13 cellular contexts compared by ENCODE assay signal in the genomic region with DNA sequence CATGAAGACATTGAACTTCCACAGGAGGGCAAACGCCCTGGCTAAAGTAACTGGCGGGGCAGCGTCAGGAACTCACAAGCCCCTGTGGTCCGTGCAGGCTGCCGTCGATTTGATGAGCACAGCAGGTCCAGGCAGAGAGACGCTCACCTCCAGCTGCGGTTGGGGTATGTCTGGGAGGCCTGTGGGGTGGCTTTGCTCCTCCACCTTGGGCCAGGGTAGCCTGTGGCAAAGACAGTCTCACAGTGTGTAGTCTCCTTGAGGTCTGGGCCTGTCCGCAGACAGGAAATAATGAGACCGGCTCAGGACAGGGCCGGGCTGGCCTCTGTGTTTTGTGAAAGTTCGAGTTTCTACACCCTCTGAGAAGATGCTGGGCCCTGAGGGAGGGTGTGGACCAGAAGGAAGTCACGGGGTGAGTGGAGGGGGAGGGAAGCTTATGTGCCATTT.
DNase-seq lines count a peak whose midpoint lies in the region; ATAC-seq and TF ChIP-seq lines count a peak whose summit lies in the region.
"Had no signal": no experiment of that assay in that cellular context is flagged by ENCODE, and none has a peak within 500 bp of the region (broad histone marks: within the 10 kb centered on the region; RNA-seq: fewer than 3 reads in every experiment).

No MANE protein-coding gene starts in this region.

- H3K27ac Mint-ChIP-seq in CD14-positive monocyte (peak overlapping the region; percentile 91 to 98 (median 96)), glutamatergic neuron (ENCODE audit: unreplicated experiment) (no peak overlapping the region)
- H3K27ac Mint-ChIP-seq: B cell had no signal

- H3K27me3 Mint-ChIP-seq in CD14-positive monocyte (ENCODE audit: low read depth in 3 of 3) (peaks cover 2 to 4% (median 3%) of the 10 kb centered on the region in 3 donors), glutamatergic neuron (ENCODE audit: unreplicated experiment) (peaks cover 4% of the 10 kb centered on the region)

- intact Hi-C loops in CD14-positive monocyte (cut with micrococcal nuclease): no loop called here
- intact Hi-C loops in adrenal gland (cut with DNase I): no loop called here
- intact Hi-C loops in posterior vena cava (cut with DNase I): no loop called here

- peaks cover under 1 to 3% (median 2%) of the 10 kb centered on the region in 7 donors for H3K9me3 Mint-ChIP-seq in CD14-positive monocyte
- peaks cover 1% of the 10 kb centered on the region for H3K9me3 Mint-ChIP-seq in glutamatergic neuron (ENCODE audit: unreplicated experiment)

- H3K4me3 Mint-ChIP-seq in CD14-positive monocyte (peak overlapping the region; percentile 48 to 71), glutamatergic neuron (ENCODE audit: unreplicated experiment) (no peak overlapping the region)
- H3K4me3 Mint-ChIP-seq: B cell had no signal

- no peaks in the 10 kb centered on the region for H3K9me3 ChIP-seq in adrenal gland (replicated peaks in 1 of 3)
- H3K9me3 ChIP-seq: prostate gland had no signal

- no peak overlapping the region for H3K4me3 ChIP-seq in adrenal gland
- H3K4me3 ChIP-seq: prostate gland had no signal

- H3K27ac ChIP-seq in adrenal gland: peak overlapping the region in 1 of 5 donors; percentile 32
- H3K27ac ChIP-seq: prostate gland had no signal

- no peaks in the 10 kb centered on the region for H3K27me3 ChIP-seq in adrenal gland

- ATAC-seq in GM18519 (IDR thresholded peaks at IDR 0.05; ENCODE audit: low FRiP score, unreplicated experiment): no peak

- 68 to 82% (median 77%) methylated on average over 11 to 13 of the region's 13 CpGs for WGBS in adrenal gland, 4 donors

- TF ChIP-seq CTCF in CD14-positive monocyte (IDR thresholded peaks at IDR 0.05) (no peak), adrenal gland (IDR thresholded peaks at IDR 0.05) (no peak), glutamatergic neuron (IDR thresholded peaks at IDR 0.05; ENCODE audit: partially characterized antibody, unreplicated experiment) (no peak)

- H3K4me1 ChIP-seq in adrenal gland (replicated peaks in 1 of 2): no peaks in the 10 kb centered on the region
- H3K4me1 ChIP-seq: prostate gland had no signal

- no peaks in the 10 kb centered on the region for H3K36me3 ChIP-seq in adrenal gland (replicated peaks in 1 of 2)
- H3K36me3 ChIP-seq: prostate gland had no signal

- DNase-seq in CD14-positive monocyte (ENCODE audit: low spot score) (peak; percentile 76), adrenal gland (peak in 5 of 7 donors; percentile 20 to 62 (median 36)), islet precursor cell (peak; percentile 51), posterior vena cava (ENCODE audit: low spot score) (peak; percentile 81), AG20443 (ENCODE audit: low spot score) (no peak), glutamatergic neuron (no peak), NCI-H1417 (lab: John Stamatoyannopoulos, UW) (no peak)
- DNase-seq: amniotic stem cell, cortex of kidney, DMS79 had no signal

- TF ChIP-seq POLR2A in adrenal gland (IDR thresholded peaks at IDR 0.05): no peak

- H3K4me1 Mint-ChIP-seq in CD14-positive monocyte (peaks cover 31% of the 10 kb centered on the region), glutamatergic neuron (ENCODE audit: low read depth, unreplicated experiment) (peaks cover 37% of the 10 kb centered on the region)
- H3K4me1 Mint-ChIP-seq: B cell had no signal

- H3K36me3 Mint-ChIP-seq in CD14-positive monocyte (peaks cover 0 to under 1% of the 10 kb centered on the region in 2 donors), glutamatergic neuron (ENCODE audit: unreplicated experiment) (no peaks in the 10 kb centered on the region)

Comparison
In these comparisons a context has a peak if more than half of its experiments do, and no peak if none do; other contexts are left out.
1. DNase-seq: peak in CD14-positive monocyte (single experiment), adrenal gland (5 of 7), islet precursor cell (single experiment) and posterior vena cava (single experiment); none in AG20443 (single experiment), glutamatergic neuron (single experiment) and NCI-H1417 (0 of 3).